Comparison of ENCODE assay signal across 8 cellular contexts in genomic region chr19:16184665-16185122, GRCh38. TPM values are rescaled to one million over a fixed set of nuclear protein-coding genes. Genes with fewer than 3 reads are reported as not detected.
DNase-seq lines count a peak whose midpoint lies in the region; ATAC-seq, FAIRE-seq and TF ChIP-seq lines count a peak whose summit lies in the region.

No MANE protein-coding gene starts in this region.

- peak overlapping the region; percentile 52 for H3K4me3 ChIP-seq in AG04450 (ENCODE audit: low read depth, low read length)
- peak overlapping the region; percentile 51 for H3K4me3 ChIP-seq in HUES48 (ENCODE audit: low read depth, low read length)

- H3K36me3 Mint-ChIP-seq in naive B cell, result peaks cover 6 to 9% of the 10 kb centered on the region in 2 donors

- H3K4me1 Mint-ChIP-seq in naive B cell, result peaks cover 30 to 59% (median 40%) of the 10 kb centered on the region in 3 donors

- H3K9me3 ChIP-seq in AG04450 (ENCODE audit: control insufficient read depth, insufficient read depth, low read length) (no peaks in the 10 kb centered on the region), HUES48 (ENCODE audit: control insufficient read depth, insufficient read depth, low read length) (no peaks in the 10 kb centered on the region)

- peaks cover 2% of the 10 kb centered on the region; the same call in 1 of the 2 replicates for H3K4me1 ChIP-seq in HUES48 (ENCODE audit: control insufficient read depth, insufficient read depth, low read length)

- FAIRE-seq in GM12891 (lab: Jason Lieb, UNC), result no peak

- ATAC-seq in naive B cell (ENCODE audit: low read depth in 2 of 2) (no peak), GM19455 (IDR thresholded peaks at IDR 0.05; ENCODE audit: unreplicated experiment) (no peak)

- no peak for TF ChIP-seq POLR2A in GM12891 (IDR thresholded peaks at IDR 0.05; ENCODE audit: low read depth, low read length)

- DNase-seq in AG04450 (ENCODE audit: low read depth, low spot score), result no peak
- no peak for DNase-seq in caudate nucleus (lab: John Stamatoyannopoulos, UW)
- DNase-seq in naive B cell, result no peak
- no peak for DNase-seq in GM12891 (ENCODE audit: insufficient read length, low spot score)
- no peak for DNase-seq in kidney glomerular epithelial cell (lab: John Stamatoyannopoulos, UW)
- no peak for DNase-seq in anterior cingulate cortex (lab: John Stamatoyannopoulos, UW)

- peaks cover 23% of the 10 kb centered on the region for H3K36me3 ChIP-seq in HUES48 (ENCODE audit: control insufficient read depth, insufficient read depth, low read length)

- H3K27me3 ChIP-seq in AG04450 (ENCODE audit: control insufficient read depth, insufficient read depth, low read length) (no peaks in the 10 kb centered on the region), HUES48 (ENCODE audit: control insufficient read depth, insufficient read depth, low read length) (no peaks in the 10 kb centered on the region)

- peak overlapping the region; percentile 99 to 100 (median 100) for H3K4me3 Mint-ChIP-seq in naive B cell

- H3K9me3 Mint-ChIP-seq in naive B cell, result no peaks in the 10 kb centered on the region

- H3K27ac Mint-ChIP-seq in naive B cell, result peak overlapping the region in 5 of 6 donors; percentile 95 to 99 (median 98)

- POLR2A ChIA-PET in AG04450 (lab: Yijun Ruan, JAX), result interaction anchor here (0.5 to 1.8 kb wide), 8 partner anchors 13 to 1346 kb away, joined by 3 to 11 read pairs (median 4); partner anchors contain the start of genes AP1M1 and RAB8A

- no peaks in the 10 kb centered on the region for H3K27me3 Mint-ChIP-seq in naive B cell

- TF ChIP-seq CTCF in AG04450 (IDR thresholded peaks at IDR 0.05; ENCODE audit: low read depth, low read length), result no peak

- CTCF ChIA-PET in AG04450 (lab: Charles Lee), result interaction anchor here (0.9 to 3.6 kb wide), 5 partner anchors 11 to 202 kb away, joined by 4 to 41 read pairs (median 11); partner anchors contain the start of genes AP1M1 and RAB8A

- H3K9ac ChIP-seq in HUES48 (ENCODE audit: low read depth, low read length), result no peak overlapping the region

- no peak overlapping the region for H3K27ac ChIP-seq in AG04450 (ENCODE audit: low read depth, low read length)
- H3K27ac ChIP-seq in HUES48 (ENCODE audit: low read depth, low read length), result peak overlapping the region; percentile 24
- peak overlapping the region; percentile 52 for H3K27ac ChIP-seq in caudate nucleus (ENCODE audit: low read depth, low read length)

TF ChIP-seq in GM12891, 5 proteins besides CTCF, POLR2A, EP300 and RAD21:
- TF ChIP-seq TAF1 (IDR thresholded peaks at IDR 0.05; ENCODE audit: low read depth, low read length) (no peak), SPI1 (IDR thresholded peaks at IDR 0.05; ENCODE audit: low read depth, low read length) (no peak), POLR2AphosphoS5 (IDR thresholded peaks at IDR 0.05; ENCODE audit: low read depth, low read length) (no peak)

RNA-seq across cellular contexts. Expression of gene FAM32A, which starts 0.5 kb away (rescaled TPM):
- polyA plus RNA-seq in AG04450 (2011; rRNA removed) (164 and 177 TPM in 2 replicates), naive B cell (ENCODE audit: low read depth in 6 of 6) (100 to 1,000 TPM; 123 to 235 (median 155) TPM)
- polyA minus RNA-seq in AG04450 (2011; rRNA and poly(A)+ RNA removed), result 53.8 and 56.3 TPM in 2 replicates
- polyA plus RNA-seq in GM12891 (2012; ENCODE audit: low read depth, missing spikeins), result 51.4 TPM

RNA-seq across cellular contexts. Expression of gene CIB3, which starts 11.4 kb away (rescaled TPM):
- polyA plus RNA-seq in AG04450 (2011; rRNA removed) (not detected in 2 replicates), naive B cell (ENCODE audit: low read depth in 6 of 6) (not detected)
- polyA minus RNA-seq in AG04450 (2011; rRNA and poly(A)+ RNA removed), result not detected in 2 replicates
- not detected for polyA plus RNA-seq in GM12891 (2012; ENCODE audit: low read depth, missing spikeins)

RNA-seq across cellular contexts. Expression of gene AP1M1, which starts 13.0 kb away (rescaled TPM):
- 42.5 and 54.3 TPM in 2 replicates for polyA plus RNA-seq in AG04450 (2011; rRNA removed)
- 59.5 and 63.7 TPM in 2 replicates for polyA minus RNA-seq in AG04450 (2011; rRNA and poly(A)+ RNA removed)
- polyA plus RNA-seq in naive B cell (ENCODE audit: low read depth in 6 of 6), result 100 to 1,000 TPM; 121 to 135 (median 122) TPM
- polyA plus RNA-seq in GM12891 (2012; ENCODE audit: low read depth, missing spikeins), result 49.4 TPM

RNA-seq across cellular contexts. Expression of gene HSH2D, which starts 41.2 kb away (rescaled TPM):
- polyA plus RNA-seq in AG04450 (2011; rRNA removed), result not detected in 2 replicates
- not detected in 2 replicates for polyA minus RNA-seq in AG04450 (2011; rRNA and poly(A)+ RNA removed)
- polyA plus RNA-seq in naive B cell (ENCODE audit: low read depth in 6 of 6), result 10 to 100 TPM; 25.7 to 53.2 (median 40.1) TPM
- 75.2 TPM for polyA plus RNA-seq in GM12891 (2012; ENCODE audit: low read depth, missing spikeins)
